Comparison of ENCODE assay signal across 23 cellular contexts in the genomic region with DNA sequence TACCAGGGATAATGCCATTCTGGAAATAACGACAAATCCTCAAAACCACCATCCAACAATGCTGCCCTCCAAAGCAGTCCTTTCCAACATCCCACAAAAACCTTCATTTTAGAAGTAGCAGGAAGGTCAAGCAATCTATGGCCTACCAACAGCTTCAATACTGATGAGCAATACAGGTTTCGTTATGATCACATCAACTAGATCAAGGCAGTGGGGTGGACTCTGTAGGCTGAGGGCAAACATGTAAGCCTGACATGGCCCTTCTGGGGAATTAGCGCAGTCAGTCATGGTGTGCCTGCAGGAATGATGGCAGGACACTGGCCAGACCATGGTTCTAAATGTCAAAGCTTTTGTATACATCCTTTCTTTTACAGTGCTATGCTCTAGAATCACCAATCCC. TPM values are rescaled to one million over a fixed set of nuclear protein-coding genes. Genes with fewer than 3 reads are reported as not detected.
A peak's percentile ranks its signal among the peaks of the same experiment; 100 is the strongest.
DNase-seq lines count a peak whose midpoint lies in the region; ATAC-seq and TF ChIP-seq lines count a peak whose summit lies in the region.
"Had no signal": no experiment of that assay in that cellular context is flagged by ENCODE, and none has a peak within 500 bp of the region (broad histone marks: within the 10 kb centered on the region; RNA-seq: fewer than 3 reads in every experiment).

No MANE protein-coding gene starts in this region.

- no peak overlapping the region for H2BK12ac ChIP-seq in trophoblast cell (ENCODE audit: low read length)

- no peaks in the 10 kb centered on the region for H3K27me3 Mint-ChIP-seq in T-helper 2 cell treated with Interferon-gamma antibody and Interleukin-4, amounts not matched to agents 5 μg/mL and 100 μg/mL, for 36 hours (ENCODE audit: low read depth)
- no peaks in the 10 kb centered on the region for H3K27me3 Mint-ChIP-seq in IgD-negative memory B cell

- H3K4me3 ChIP-seq in colonic mucosa (no peak overlapping the region), trophoblast cell (ENCODE audit: low read depth, low read length) (no peak overlapping the region)
- H3K4me3 ChIP-seq: GM12878, left lung, mucosa of descending colon, tibial nerve had no signal

- no CpG with 5 or more reads among the region's 3 CpGs for WGBS in trophoblast cell (ENCODE audit: extremely low coverage, insufficient coverage, insufficient read length)

- H3K27me3 ChIP-seq in colonic mucosa: no peaks in the 10 kb centered on the region
- H3K27me3 ChIP-seq in trophoblast cell (ENCODE audit: insufficient read depth, low read length): no peaks in the 10 kb centered on the region
- H3K27me3 ChIP-seq: BE2C, left lung, tibial nerve had no signal

- peak overlapping the region; percentile 43 for H3K27ac ChIP-seq in colonic mucosa
- no peak overlapping the region for H3K27ac ChIP-seq in trophoblast cell (ENCODE audit: low read depth, low read length)
- H3K27ac ChIP-seq: 22Rv1, left lung, tibial nerve had no signal

- H3K4me1 Mint-ChIP-seq in T-helper 2 cell treated with Interferon-gamma antibody and Interleukin-4, amounts not matched to agents 5 μg/mL and 100 μg/mL, for 36 hours (ENCODE audit: low read depth): peaks cover 20% of the 10 kb centered on the region
- H3K4me1 Mint-ChIP-seq in IgD-negative memory B cell: peaks cover 15 to 26% (median 19%) of the 10 kb centered on the region in 3 donors

- H3K4me3 Mint-ChIP-seq in T-helper 2 cell treated with Interferon-gamma antibody and Interleukin-4, amounts not matched to agents 5 μg/mL and 100 μg/mL, for 36 hours: no peak overlapping the region
- H3K4me3 Mint-ChIP-seq in IgD-negative memory B cell: peak overlapping the region in 1 of 4 donors; percentile 14

- no peak for ATAC-seq in HG02588 (IDR thresholded peaks at IDR 0.05; ENCODE audit: unreplicated experiment)
- no peak for ATAC-seq in GM21515 (IDR thresholded peaks at IDR 0.05; ENCODE audit: unreplicated experiment)
- no peak for ATAC-seq in HG03342 (IDR thresholded peaks at IDR 0.05; ENCODE audit: unreplicated experiment)
- ATAC-seq: GM12878, left lung, right cardiac atrium had no signal

- peaks cover 4% of the 10 kb centered on the region for H3K79me2 ChIP-seq in trophoblast cell (ENCODE audit: control insufficient read depth, insufficient read depth, low read length, poor library complexity)

- no peak overlapping the region for H4K8ac ChIP-seq in trophoblast cell (ENCODE audit: low read depth, low read length)

- intact Hi-C loops in colonic mucosa (cut with DNase I): no loop called here

- H3K27ac Mint-ChIP-seq in T-helper 2 cell treated with Interferon-gamma antibody and Interleukin-4, amounts not matched to agents 5 μg/mL and 100 μg/mL, for 36 hours: peak overlapping the region; percentile 51
- peak overlapping the region; percentile 78 to 99 (median 90) for H3K27ac Mint-ChIP-seq in IgD-negative memory B cell

- no peak overlapping the region for H2BK120ac ChIP-seq in trophoblast cell (ENCODE audit: insufficient read depth, low read length, poor library complexity)

- H3K18ac ChIP-seq in trophoblast cell (ENCODE audit: low read length): peak overlapping the region; percentile 43

- no peak overlapping the region for H2AK5ac ChIP-seq in trophoblast cell (ENCODE audit: low read length)

- H3K9me3 ChIP-seq in colonic mucosa (no peaks in the 10 kb centered on the region), trophoblast cell (ENCODE audit: insufficient read depth, low read depth, low read length) (no peaks in the 10 kb centered on the region)
- H3K9me3 ChIP-seq: BE2C, left lung, mucosa of descending colon, tibial nerve had no signal

- no peak overlapping the region for H2AFZ ChIP-seq in trophoblast cell (ENCODE audit: insufficient read depth, low read length, poor library complexity)

- peaks cover 79% of the 10 kb centered on the region for H3K36me3 Mint-ChIP-seq in T-helper 2 cell treated with Interferon-gamma antibody and Interleukin-4, amounts not matched to agents 5 μg/mL and 100 μg/mL, for 36 hours (ENCODE audit: low read depth)
- H3K36me3 Mint-ChIP-seq in IgD-negative memory B cell: peaks cover 17% of the 10 kb centered on the region

- no peak overlapping the region for H3K4me2 ChIP-seq in trophoblast cell (ENCODE audit: low read length)

- TF ChIP-seq CTCF in colonic mucosa (IDR thresholded peaks at IDR 0.05): no peak

- H4K12ac ChIP-seq in trophoblast cell (ENCODE audit: low read depth, low read length): no peak overlapping the region

- no peak overlapping the region for H3K23ac ChIP-seq in trophoblast cell (ENCODE audit: low read length)

- H3K4me1 ChIP-seq in colonic mucosa (peaks cover 19% of the 10 kb centered on the region), trophoblast cell (ENCODE audit: control insufficient read depth in 1 of 2, insufficient read depth in 2 of 2, low read length in 2 of 2) (peaks cover 7 to 23% of the 10 kb centered on the region in 2 experiments)
- H3K4me1 ChIP-seq: BE2C had no signal

- no peak overlapping the region for H3K14ac ChIP-seq in trophoblast cell (ENCODE audit: low read length)

- H3K9ac ChIP-seq in colonic mucosa (ENCODE audit: low read depth in 2 of 2, low read length in 2 of 2) (no peak overlapping the region), trophoblast cell (ENCODE audit: low read length) (no peak overlapping the region)

- H2BK5ac ChIP-seq in trophoblast cell (ENCODE audit: low read depth, low read length, poor library complexity): no peak overlapping the region

- H3K79me1 ChIP-seq in trophoblast cell (ENCODE audit: low read length): peaks cover 9% of the 10 kb centered on the region

- peak overlapping the region; percentile 28 for H3K4ac ChIP-seq in trophoblast cell (ENCODE audit: low read depth, low read length)

- no peak for DNase-seq in T-helper 2 cell treated with Interferon-gamma antibody and Interleukin-4, amounts not matched to agents 5 μg/mL and 100 μg/mL, for 36 hours (ENCODE audit: low spot score)
- no peak for DNase-seq in T-helper 2 cell
- no peak for DNase-seq in colonic mucosa
- no peak for DNase-seq in trophoblast cell
- DNase-seq: activated CD4-positive, alpha-beta T cell treated with anti-CD3 and anti-CD28 coated beads, Interleukin-2, amount 50 U/mL, for 1 hour; activated T-cell treated with anti-CD3 and anti-CD28 coated beads, Interleukin-2, amount 50 U/mL, for 48 hours; BE2C; DMS153; effector CD8-positive, alpha-beta T cell; IMR-90; NCI-H1436 treated with DMSO at 0.1 percent for 48 hours; NCI-H2171; NCI-H526 treated with DMSO at 0.1 percent for 48 hours had no signal

- H3K9me3 Mint-ChIP-seq in T-helper 2 cell treated with Interferon-gamma antibody and Interleukin-4, amounts not matched to agents 5 μg/mL and 100 μg/mL, for 36 hours: no peaks in the 10 kb centered on the region
- no peaks in the 10 kb centered on the region for H3K9me3 Mint-ChIP-seq in IgD-negative memory B cell

- H4K91ac ChIP-seq in trophoblast cell (ENCODE audit: low read depth, low read length): no peak overlapping the region

- H3K36me3 ChIP-seq in colonic mucosa (peaks cover 5% of the 10 kb centered on the region), trophoblast cell (ENCODE audit: control insufficient read depth in 1 of 2, insufficient read depth in 2 of 2, low read length in 2 of 2) (peaks cover 54 to 75% of the 10 kb centered on the region in 2 experiments)

RNA-seq across cellular contexts. Expression of gene EZR, which starts 41.7 kb away (rescaled TPM):
- 588 TPM for polyA plus RNA-seq in IgD-negative memory B cell
- 100 to 1,000 TPM; 257 to 424 TPM for total RNA-seq in colonic mucosa
- 490 and 492 TPM in 2 replicates for polyA plus RNA-seq in trophoblast cell (2013)
